1 cellular context compared by ENCODE assay signal in genomic region chr10:22630229-22631174, GRCh38.
TF ChIP-seq lines count a peak whose summit lies in the region.

No MANE protein-coding gene starts in this region.

TF ChIP-seq in GM12878, 131 proteins besides CTCF, POLR2A, EP300 and RAD21 (continued from another document):
- TF ChIP-seq EGR1 (IDR thresholded peaks at IDR 0.05; ENCODE audit: borderline replicate concordance in 1 of 2, low read depth in 2 of 2, low read length in 2 of 2) (no peak), NR2C2 (IDR thresholded peaks at IDR 0.05; ENCODE audit: borderline replicate concordance, control insufficient read depth, insufficient read length, low read depth) (no peak), ETV6 (conservative IDR thresholded peaks at IDR 0.05 in 1 of 2, IDR thresholded peaks at IDR 0.05 in 1 of 2; ENCODE audit: borderline replicate concordance in 1 of 2, low read depth in 1 of 2) (0 out of 4 replicates have a peak, but pooled peaks of 1 of the 2 experiments have one; percentile 57), CREM (IDR thresholded peaks at IDR 0.05; ENCODE audit: low read depth) (peak; percentile 37; the same call in 1 of the 2 replicates), MLLT1 (IDR thresholded peaks at IDR 0.05) (no peak; the same call in 1 of the 2 replicates), IKZF2 (IDR thresholded peaks at IDR 0.05) (peak; percentile 74 to 84), SREBF2 (IDR thresholded peaks at IDR 0.05; ENCODE audit: low read length) (no peak), JUND (IDR thresholded peaks at IDR 0.05; ENCODE audit: low read depth, low read length) (peak; percentile 85), MTA2 (IDR thresholded peaks at IDR 0.05; ENCODE audit: low read depth) (peak; percentile 95), SMC3 (IDR thresholded peaks at IDR 0.05; ENCODE audit: borderline replicate concordance, low read length) (peak; percentile 23; the same call in 1 of the 2 replicates), YY1 (IDR thresholded peaks at IDR 0.05; ENCODE audit: low read depth, low read length) (peak; percentile 42; the same call in 1 of the 2 replicates), KLF5 (IDR thresholded peaks at IDR 0.05; ENCODE audit: partially characterized antibody) (no peak), NR2F1 (conservative IDR thresholded peaks at IDR 0.05) (0 out of 2 replicates have a peak, but pooled peaks have one; percentile 34), JUNB (IDR thresholded peaks at IDR 0.05) (peak; percentile 67), RB1 (IDR thresholded peaks at IDR 0.05; ENCODE audit: borderline replicate concordance) (no peak), SREBF1 (IDR thresholded peaks at IDR 0.05; ENCODE audit: low read length) (no peak), ATF2 (IDR thresholded peaks at IDR 0.05; ENCODE audit: low read length) (peak; percentile 93), PKNOX1 (IDR thresholded peaks at IDR 0.05) (peak; percentile 68), EED (IDR thresholded peaks at IDR 0.05; ENCODE audit: low read depth) (no peak; the same call in none of the 2 replicates), ESRRA (IDR thresholded peaks at IDR 0.05; ENCODE audit: low read length) (no peak), TCF7 (IDR thresholded peaks at IDR 0.05; ENCODE audit: borderline replicate concordance) (no peak), TCF3 (IDR thresholded peaks at IDR 0.05; ENCODE audit: borderline replicate concordance, insufficient read depth, low read depth, low read length) (no peak), NR2C1 (IDR thresholded peaks at IDR 0.05) (no peak)
- TF ChIP-seq, protein P1, sequence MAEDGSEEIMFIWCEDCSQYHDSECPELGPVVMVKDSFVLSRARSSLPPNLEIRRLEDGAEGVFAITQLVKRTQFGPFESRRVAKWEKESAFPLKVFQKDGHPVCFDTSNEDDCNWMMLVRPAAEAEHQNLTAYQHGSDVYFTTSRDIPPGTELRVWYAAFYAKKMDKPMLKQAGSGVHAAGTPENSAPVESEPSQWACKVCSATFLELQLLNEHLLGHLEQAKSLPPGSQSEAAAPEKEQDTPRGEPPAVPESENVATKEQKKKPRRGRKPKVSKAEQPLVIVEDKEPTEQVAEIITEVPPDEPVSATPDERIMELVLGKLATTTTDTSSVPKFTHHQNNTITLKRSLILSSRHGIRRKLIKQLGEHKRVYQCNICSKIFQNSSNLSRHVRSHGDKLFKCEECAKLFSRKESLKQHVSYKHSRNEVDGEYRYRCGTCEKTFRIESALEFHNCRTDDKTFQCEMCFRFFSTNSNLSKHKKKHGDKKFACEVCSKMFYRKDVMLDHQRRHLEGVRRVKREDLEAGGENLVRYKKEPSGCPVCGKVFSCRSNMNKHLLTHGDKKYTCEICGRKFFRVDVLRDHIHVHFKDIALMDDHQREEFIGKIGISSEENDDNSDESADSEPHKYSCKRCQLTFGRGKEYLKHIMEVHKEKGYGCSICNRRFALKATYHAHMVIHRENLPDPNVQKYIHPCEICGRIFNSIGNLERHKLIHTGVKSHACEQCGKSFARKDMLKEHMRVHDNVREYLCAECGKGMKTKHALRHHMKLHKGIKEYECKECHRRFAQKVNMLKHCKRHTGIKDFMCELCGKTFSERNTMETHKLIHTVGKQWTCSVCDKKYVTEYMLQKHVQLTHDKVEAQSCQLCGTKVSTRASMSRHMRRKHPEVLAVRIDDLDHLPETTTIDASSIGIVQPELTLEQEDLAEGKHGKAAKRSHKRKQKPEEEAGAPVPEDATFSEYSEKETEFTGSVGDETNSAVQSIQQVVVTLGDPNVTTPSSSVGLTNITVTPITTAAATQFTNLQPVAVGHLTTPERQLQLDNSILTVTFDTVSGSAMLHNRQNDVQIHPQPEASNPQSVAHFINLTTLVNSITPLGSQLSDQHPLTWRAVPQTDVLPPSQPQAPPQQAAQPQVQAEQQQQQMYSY (CRISPR knock-in tag; IDR thresholded peaks at IDR 0.05) = no peak
- TF ChIP-seq, protein P2, sequence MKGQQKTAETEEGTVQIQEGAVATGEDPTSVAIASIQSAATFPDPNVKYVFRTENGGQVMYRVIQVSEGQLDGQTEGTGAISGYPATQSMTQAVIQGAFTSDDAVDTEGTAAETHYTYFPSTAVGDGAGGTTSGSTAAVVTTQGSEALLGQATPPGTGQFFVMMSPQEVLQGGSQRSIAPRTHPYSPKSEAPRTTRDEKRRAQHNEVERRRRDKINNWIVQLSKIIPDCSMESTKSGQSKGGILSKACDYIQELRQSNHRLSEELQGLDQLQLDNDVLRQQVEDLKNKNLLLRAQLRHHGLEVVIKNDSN (IDR thresholded peaks at IDR 0.05; ENCODE audit: borderline replicate concordance, extremely low read length, insufficient read depth, low read depth, low read length) = no peak
- TF ChIP-seq, protein P3, sequence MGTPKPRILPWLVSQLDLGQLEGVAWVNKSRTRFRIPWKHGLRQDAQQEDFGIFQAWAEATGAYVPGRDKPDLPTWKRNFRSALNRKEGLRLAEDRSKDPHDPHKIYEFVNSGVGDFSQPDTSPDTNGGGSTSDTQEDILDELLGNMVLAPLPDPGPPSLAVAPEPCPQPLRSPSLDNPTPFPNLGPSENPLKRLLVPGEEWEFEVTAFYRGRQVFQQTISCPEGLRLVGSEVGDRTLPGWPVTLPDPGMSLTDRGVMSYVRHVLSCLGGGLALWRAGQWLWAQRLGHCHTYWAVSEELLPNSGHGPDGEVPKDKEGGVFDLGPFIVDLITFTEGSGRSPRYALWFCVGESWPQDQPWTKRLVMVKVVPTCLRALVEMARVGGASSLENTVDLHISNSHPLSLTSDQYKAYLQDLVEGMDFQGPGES (IDR thresholded peaks at IDR 0.05) = no peak
- TF ChIP-seq, protein P4, sequence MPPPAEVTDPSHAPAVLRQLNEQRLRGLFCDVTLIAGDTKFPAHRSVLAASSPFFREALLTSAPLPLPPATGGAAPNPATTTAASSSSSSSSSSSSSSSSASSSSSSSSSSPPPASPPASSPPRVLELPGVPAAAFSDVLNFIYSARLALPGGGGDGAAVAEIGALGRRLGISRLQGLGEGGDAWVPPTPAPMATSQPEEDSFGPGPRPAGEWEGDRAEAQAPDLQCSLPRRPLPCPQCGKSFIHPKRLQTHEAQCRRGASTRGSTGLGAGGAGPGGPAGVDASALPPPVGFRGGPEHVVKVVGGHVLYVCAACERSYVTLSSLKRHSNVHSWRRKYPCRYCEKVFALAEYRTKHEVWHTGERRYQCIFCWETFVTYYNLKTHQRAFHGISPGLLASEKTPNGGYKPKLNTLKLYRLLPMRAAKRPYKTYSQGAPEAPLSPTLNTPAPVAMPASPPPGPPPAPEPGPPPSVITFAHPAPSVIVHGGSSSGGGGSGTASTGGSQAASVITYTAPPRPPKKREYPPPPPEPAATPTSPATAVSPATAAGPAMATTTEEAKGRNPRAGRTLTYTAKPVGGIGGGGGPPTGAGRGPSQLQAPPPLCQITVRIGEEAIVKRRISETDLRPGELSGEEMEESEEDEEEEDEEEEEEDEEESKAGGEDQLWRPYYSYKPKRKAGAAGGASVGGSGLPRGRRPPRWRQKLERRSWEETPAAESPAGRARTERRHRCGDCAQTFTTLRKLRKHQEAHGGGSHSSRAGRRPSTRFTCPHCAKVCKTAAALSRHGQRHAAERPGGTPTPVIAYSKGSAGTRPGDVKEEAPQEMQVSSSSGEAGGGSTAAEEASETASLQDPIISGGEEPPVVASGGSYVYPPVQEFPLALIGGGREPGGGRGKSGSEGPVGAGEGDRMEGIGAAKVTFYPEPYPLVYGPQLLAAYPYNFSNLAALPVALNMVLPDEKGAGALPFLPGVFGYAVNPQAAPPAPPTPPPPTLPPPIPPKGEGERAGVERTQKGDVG (CRISPR knock-in tag; IDR thresholded peaks at IDR 0.05) = no peak
- TF ChIP-seq, protein P5, sequence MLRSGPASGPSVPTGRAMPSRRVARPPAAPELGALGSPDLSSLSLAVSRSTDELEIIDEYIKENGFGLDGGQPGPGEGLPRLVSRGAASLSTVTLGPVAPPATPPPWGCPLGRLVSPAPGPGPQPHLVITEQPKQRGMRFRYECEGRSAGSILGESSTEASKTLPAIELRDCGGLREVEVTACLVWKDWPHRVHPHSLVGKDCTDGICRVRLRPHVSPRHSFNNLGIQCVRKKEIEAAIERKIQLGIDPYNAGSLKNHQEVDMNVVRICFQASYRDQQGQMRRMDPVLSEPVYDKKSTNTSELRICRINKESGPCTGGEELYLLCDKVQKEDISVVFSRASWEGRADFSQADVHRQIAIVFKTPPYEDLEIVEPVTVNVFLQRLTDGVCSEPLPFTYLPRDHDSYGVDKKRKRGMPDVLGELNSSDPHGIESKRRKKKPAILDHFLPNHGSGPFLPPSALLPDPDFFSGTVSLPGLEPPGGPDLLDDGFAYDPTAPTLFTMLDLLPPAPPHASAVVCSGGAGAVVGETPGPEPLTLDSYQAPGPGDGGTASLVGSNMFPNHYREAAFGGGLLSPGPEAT (IDR thresholded peaks at IDR 0.05; ENCODE audit: low read depth) = peak; percentile 65; the same call in 1 of the 2 replicates
- TF ChIP-seq, protein P6, sequence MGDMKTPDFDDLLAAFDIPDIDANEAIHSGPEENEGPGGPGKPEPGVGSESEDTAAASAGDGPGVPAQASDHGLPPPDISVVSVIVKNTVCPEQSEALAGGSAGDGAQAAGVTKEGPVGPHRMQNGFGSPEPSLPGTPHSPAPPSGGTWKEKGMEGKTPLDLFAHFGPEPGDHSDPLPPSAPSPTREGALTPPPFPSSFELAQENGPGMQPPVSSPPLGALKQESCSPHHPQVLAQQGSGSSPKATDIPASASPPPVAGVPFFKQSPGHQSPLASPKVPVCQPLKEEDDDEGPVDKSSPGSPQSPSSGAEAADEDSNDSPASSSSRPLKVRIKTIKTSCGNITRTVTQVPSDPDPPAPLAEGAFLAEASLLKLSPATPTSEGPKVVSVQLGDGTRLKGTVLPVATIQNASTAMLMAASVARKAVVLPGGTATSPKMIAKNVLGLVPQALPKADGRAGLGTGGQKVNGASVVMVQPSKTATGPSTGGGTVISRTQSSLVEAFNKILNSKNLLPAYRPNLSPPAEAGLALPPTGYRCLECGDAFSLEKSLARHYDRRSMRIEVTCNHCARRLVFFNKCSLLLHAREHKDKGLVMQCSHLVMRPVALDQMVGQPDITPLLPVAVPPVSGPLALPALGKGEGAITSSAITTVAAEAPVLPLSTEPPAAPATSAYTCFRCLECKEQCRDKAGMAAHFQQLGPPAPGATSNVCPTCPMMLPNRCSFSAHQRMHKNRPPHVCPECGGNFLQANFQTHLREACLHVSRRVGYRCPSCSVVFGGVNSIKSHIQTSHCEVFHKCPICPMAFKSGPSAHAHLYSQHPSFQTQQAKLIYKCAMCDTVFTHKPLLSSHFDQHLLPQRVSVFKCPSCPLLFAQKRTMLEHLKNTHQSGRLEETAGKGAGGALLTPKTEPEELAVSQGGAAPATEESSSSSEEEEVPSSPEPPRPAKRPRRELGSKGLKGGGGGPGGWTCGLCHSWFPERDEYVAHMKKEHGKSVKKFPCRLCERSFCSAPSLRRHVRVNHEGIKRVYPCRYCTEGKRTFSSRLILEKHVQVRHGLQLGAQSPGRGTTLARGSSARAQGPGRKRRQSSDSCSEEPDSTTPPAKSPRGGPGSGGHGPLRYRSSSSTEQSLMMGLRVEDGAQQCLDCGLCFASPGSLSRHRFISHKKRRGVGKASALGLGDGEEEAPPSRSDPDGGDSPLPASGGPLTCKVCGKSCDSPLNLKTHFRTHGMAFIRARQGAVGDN (IDR thresholded peaks at IDR 0.05) = peak; percentile 59
